In genomic region chr7:99386584-99387238, GRCh38 we compare ENCODE assay signal across 9 cellular contexts. TPM values are rescaled to one million over a fixed set of nuclear protein-coding genes. Genes with fewer than 3 reads are reported as not detected.
A peak's percentile ranks its signal among the peaks of the same experiment; 100 is the strongest.
DNase-seq lines count a peak whose midpoint lies in the region; ATAC-seq and TF ChIP-seq lines count a peak whose summit lies in the region.
"Had no signal": no experiment of that assay in that cellular context is flagged by ENCODE, and none has a peak within 500 bp of the region (broad histone marks: within the 10 kb centered on the region; RNA-seq: fewer than 3 reads in every experiment).

No MANE protein-coding gene starts in this region.

- peaks cover 14% of the 10 kb centered on the region for H3K79me2 ChIP-seq in hepatocyte

- no peak overlapping the region for H3K27ac ChIP-seq in hepatocyte

- no peaks in the 10 kb centered on the region for H3K27me3 Mint-ChIP-seq in activated naive CD4-positive, alpha-beta T cell treated with anti-CD3 and anti-CD28 coated beads, Interleukin-2, amount 10 ng/mL, durations not matched to agents 7 days and 5 days
- no peaks in the 10 kb centered on the region for H3K27me3 Mint-ChIP-seq in naive thymus-derived CD8-positive, alpha-beta T cell

- ATAC-seq in naive thymus-derived CD8-positive, alpha-beta T cell, result peak; percentile 74 to 87
- ATAC-seq in GM18907 (IDR thresholded peaks at IDR 0.05; ENCODE audit: unreplicated experiment), result no peak

- H3K4me3 Mint-ChIP-seq in activated naive CD4-positive, alpha-beta T cell treated with anti-CD3 and anti-CD28 coated beads, Interleukin-2, amount 10 ng/mL, durations not matched to agents 7 days and 5 days, result no peak overlapping the region
- H3K4me3 Mint-ChIP-seq in naive thymus-derived CD8-positive, alpha-beta T cell, result peak overlapping the region in 1 of 10 donors; percentile 29

- no peak overlapping the region for H3K4me3 ChIP-seq in hepatocyte
- H3K4me3 ChIP-seq: BLaER1 treated with 17β-estradiol and CSF1 and Interleukin-3, amounts not matched to agents 10 nM and 100 nM had no signal

- H3K36me3 ChIP-seq in hepatocyte (replicated peaks; ENCODE audit: insufficient read depth, low read depth), result no peaks in the 10 kb centered on the region

- TF ChIP-seq CTCF in LNCAP (IDR thresholded peaks at IDR 0.05) (peak; percentile 12; the same call in 1 of the 2 replicates), hepatocyte (IDR thresholded peaks at IDR 0.05; ENCODE audit: poor library complexity) (no peak)

- no peak overlapping the region for H2AFZ ChIP-seq in hepatocyte

- WGBS in hepatocyte (ENCODE audit: low lambda C conversion rate, missing lambda C conversion rate), result 92% methylated on average over 7 of the region's 9 CpGs

- H3K27ac Mint-ChIP-seq in activated naive CD4-positive, alpha-beta T cell treated with anti-CD3 and anti-CD28 coated beads, Interleukin-2, amount 10 ng/mL, durations not matched to agents 7 days and 5 days, result peak overlapping the region; percentile 64
- peak overlapping the region; percentile 59 to 93 (median 84) for H3K27ac Mint-ChIP-seq in naive thymus-derived CD8-positive, alpha-beta T cell

- no peak overlapping the region for H3K4me2 ChIP-seq in hepatocyte

- no peaks in the 10 kb centered on the region for H3K4me1 ChIP-seq in hepatocyte (ENCODE audit: insufficient read depth)

- DNase-seq in NCI-H2171 treated with DMSO at 0.1 percent for 48 hours (lab: John Stamatoyannopoulos, UW) (peak; percentile 8), NCI-H2171 (lab: John Stamatoyannopoulos, UW) (no peak), hepatocyte (ENCODE audit: low spot score) (no peak), H4 (ENCODE audit: low spot score) (no peak)
- DNase-seq in activated naive CD4-positive, alpha-beta T cell treated with anti-CD3 and anti-CD28 coated beads, Interleukin-2, amount 10 ng/mL, durations not matched to agents 7 days and 5 days, result peak; percentile 58
- DNase-seq in naive thymus-derived CD8-positive, alpha-beta T cell, result peak in 5 of 10 donors; percentile 48 to 73 (median 53)

- no peaks in the 10 kb centered on the region for H3K9me3 Mint-ChIP-seq in activated naive CD4-positive, alpha-beta T cell treated with anti-CD3 and anti-CD28 coated beads, Interleukin-2, amount 10 ng/mL, durations not matched to agents 7 days and 5 days
- H3K9me3 Mint-ChIP-seq in naive thymus-derived CD8-positive, alpha-beta T cell, result no peaks in the 10 kb centered on the region

- CTCF ChIA-PET in activated naive CD4-positive, alpha-beta T cell treated with anti-CD3 and anti-CD28 coated beads, Interleukin-2, amount 10 ng/mL, durations not matched to agents 7 days and 5 days (lab: Charles Lee), result interaction anchor here (0.9 to 2.0 kb wide), 5 partner anchors 9 to 26 kb away, joined by 3 to 13 read pairs (median 7); no protein-coding TSS in a partner anchor

- H3K9me2 ChIP-seq in hepatocyte (replicated peaks; ENCODE audit: insufficient read depth), result no peaks in the 10 kb centered on the region

- POLR2A ChIA-PET in naive thymus-derived CD8-positive, alpha-beta T cell (lab: Charles Lee), result interaction anchor here (0.7 to 2.9 kb wide), 7 partner anchors 11 to 1041 kb away, joined by 3 to 16 read pairs (median 10); partner anchors contain the start of gene ARPC1B

- peaks cover 29% of the 10 kb centered on the region for H3K4me1 Mint-ChIP-seq in activated naive CD4-positive, alpha-beta T cell treated with anti-CD3 and anti-CD28 coated beads, Interleukin-2, amount 10 ng/mL, durations not matched to agents 7 days and 5 days
- peaks cover 11 to 38% (median 27%) of the 10 kb centered on the region in 4 donors for H3K4me1 Mint-ChIP-seq in naive thymus-derived CD8-positive, alpha-beta T cell

- no peaks in the 10 kb centered on the region for H3K27me3 ChIP-seq in hepatocyte
- H3K27me3 ChIP-seq: BLaER1 treated with 17β-estradiol and CSF1 and Interleukin-3, amounts not matched to agents 10 nM and 100 nM had no signal

- H3K36me3 Mint-ChIP-seq in activated naive CD4-positive, alpha-beta T cell treated with anti-CD3 and anti-CD28 coated beads, Interleukin-2, amount 10 ng/mL, durations not matched to agents 7 days and 5 days, result peaks cover 43% of the 10 kb centered on the region
- peaks cover 0 to 65% (median 6%) of the 10 kb centered on the region in 3 donors for H3K36me3 Mint-ChIP-seq in naive thymus-derived CD8-positive, alpha-beta T cell

- no peaks in the 10 kb centered on the region for H3K9me3 ChIP-seq in hepatocyte (ENCODE audit: low read depth)
- H3K9me3 ChIP-seq: BLaER1 treated with 17β-estradiol and CSF1 and Interleukin-3, amounts not matched to agents 10 nM and 100 nM had no signal

- H4K20me1 ChIP-seq in hepatocyte (ENCODE audit: insufficient read depth, poor library complexity, severe bottlenecking), result no peaks in the 10 kb centered on the region

RNA-seq across cellular contexts. Expression of gene ARPC1B, which starts 12.2 kb away (rescaled TPM):
- total RNA-seq in naive thymus-derived CD8-positive, alpha-beta T cell, result 100 to 1,000 TPM; 165 to 170 TPM
- 100 to 1,000 TPM; 597 to 712 (median 662) TPM for polyA plus RNA-seq in naive thymus-derived CD8-positive, alpha-beta T cell
- total RNA-seq in hepatocyte, result 139 and 153 TPM in 2 replicates
- 199 and 205 TPM in 2 replicates for polyA plus RNA-seq in hepatocyte
- total RNA-seq in H4 (2014; rRNA removed; shearing (Covaris generic)), result 495 and 596 TPM in 2 replicates

RNA-seq across cellular contexts. Expression of gene PDAP1, which starts 21.7 kb away (rescaled TPM):
- 10 to 100 TPM; 70.2 to 75.1 TPM for total RNA-seq in naive thymus-derived CD8-positive, alpha-beta T cell
- polyA plus RNA-seq in naive thymus-derived CD8-positive, alpha-beta T cell, result 10 to 100 TPM; 24.0 to 35.6 (median 33.4) TPM
- total RNA-seq in hepatocyte, result 93.9 and 110 TPM in 2 replicates
- 52.6 and 76.5 TPM in 2 replicates for polyA plus RNA-seq in hepatocyte
- total RNA-seq in H4 (2014; rRNA removed; shearing (Covaris generic)), result 147 and 170 TPM in 2 replicates

RNA-seq across cellular contexts. Expression of gene BUD31, which starts 22.1 kb away (rescaled TPM):
- total RNA-seq in naive thymus-derived CD8-positive, alpha-beta T cell, result 10 to 100 TPM; 61.7 to 74.6 TPM
- 100 to 1,000 TPM; 151 to 216 (median 170) TPM for polyA plus RNA-seq in naive thymus-derived CD8-positive, alpha-beta T cell
- total RNA-seq in hepatocyte, result 77.5 and 87.7 TPM in 2 replicates
- polyA plus RNA-seq in hepatocyte, result 233 and 235 TPM in 2 replicates
- 169 and 186 TPM in 2 replicates for total RNA-seq in H4 (2014; rRNA removed; shearing (Covaris generic))

RNA-seq across cellular contexts. Expression of gene PTCD1, which starts 51.9 kb away (rescaled TPM):
- 10 to 100 TPM; 11.5 to 13.8 TPM for total RNA-seq in naive thymus-derived CD8-positive, alpha-beta T cell
- 1 to 10 TPM; 2.0 to 3.9 (median 3.2) TPM for polyA plus RNA-seq in naive thymus-derived CD8-positive, alpha-beta T cell
- 9.2 and 11.3 TPM in 2 replicates for total RNA-seq in hepatocyte
- 7.0 and 10.8 TPM in 2 replicates for polyA plus RNA-seq in hepatocyte
- total RNA-seq in H4 (2014; rRNA removed; shearing (Covaris generic)), result 3.5 and 4.8 TPM in 2 replicates

RNA-seq across cellular contexts. Expression of gene CPSF4, which starts 52.0 kb away (rescaled TPM):
- total RNA-seq in naive thymus-derived CD8-positive, alpha-beta T cell, result 10 to 100 TPM; 48.6 to 55.2 TPM
- 10 to 100 TPM; 22.9 to 31.3 (median 28.1) TPM for polyA plus RNA-seq in naive thymus-derived CD8-positive, alpha-beta T cell
- 25.3 and 37.6 TPM in 2 replicates for total RNA-seq in hepatocyte
- 35.1 and 41.1 TPM in 2 replicates for polyA plus RNA-seq in hepatocyte
- total RNA-seq in H4 (2014; rRNA removed; shearing (Covaris generic)), result 30.5 and 32.6 TPM in 2 replicates

Comparison
In these comparisons a context has a peak if more than half of its experiments do, and no peak if none do; other contexts are left out.
1. DNase-seq: peak in NCI-H2171 treated with DMSO at 0.1 percent for 48 hours (single experiment) and activated naive CD4-positive, alpha-beta T cell treated with anti-CD3 and anti-CD28 coated beads, Interleukin-2, amount 10 ng/mL, durations not matched to agents 7 days and 5 days (single experiment); none in NCI-H2171 (single experiment), hepatocyte (single experiment) and H4 (single experiment).